In genomic region chr4:26802790-26803189, GRCh38 we compare ENCODE assay signal across 15 cellular contexts.
"Had no signal": no experiment of that assay in that cellular context is flagged by ENCODE, and none has a peak within 500 bp of the region (broad histone marks: within the 10 kb centered on the region; RNA-seq: fewer than 3 reads in every experiment).

No MANE protein-coding gene starts in this region.

- H3K27me3 ChIP-seq: cardiac muscle cell, gastrocnemius medialis, heart left ventricle, left lung, tibial artery had no signal

- H3K4me1 ChIP-seq: left lung, parathyroid adenoma, tibial artery had no signal

- DNase-seq: activated CD4-positive, alpha-beta T cell treated with anti-CD3 and anti-CD28 coated beads, Interleukin-2, amount 50 U/mL, for 1 hour; activated naive CD4-positive, alpha-beta T cell; activated naive CD8-positive, alpha-beta T cell treated with anti-CD3 and anti-CD28 coated beads for 36 hours; amniotic stem cell; effector CD8-positive, alpha-beta T cell; gastrocnemius medialis; heart left ventricle; left lung; naive B cell; stimulated activated naive B cell treated with anti-CD40 and anti-IgM and Interleukin-4, amounts not matched to agents 10 μg/mL and 1 μg/mL and 100 μg/mL, for 72 hours; tibial artery had no signal

- H2AFZ ChIP-seq: parathyroid adenoma had no signal

- H3K36me3 Mint-ChIP-seq: naive B cell had no signal

- H3K4me3 ChIP-seq: cardiac muscle cell, heart left ventricle, left lung, tibial artery had no signal

- H3K4me3 Mint-ChIP-seq: activated naive CD8-positive, alpha-beta T cell treated with anti-CD3 and anti-CD28 coated beads for 36 hours; dendritic cell treated with granulocyte-macrophage colony-stimulating factor and Interleukin-4, amounts not matched to agents 40 ng/mL and 50 ng/mL, for 4 days; naive B cell; stimulated activated naive B cell treated with anti-CD40 and anti-IgM and Interleukin-4, amounts not matched to agents 10 μg/mL and 1 μg/mL and 100 μg/mL, for 72 hours had no signal

- H3K27ac ChIP-seq: cardiac muscle cell, gastrocnemius medialis, heart left ventricle, left lung, parathyroid adenoma, tibial artery had no signal

- H3K27ac Mint-ChIP-seq: activated naive CD8-positive, alpha-beta T cell treated with anti-CD3 and anti-CD28 coated beads for 36 hours; dendritic cell treated with granulocyte-macrophage colony-stimulating factor and Interleukin-4, amounts not matched to agents 40 ng/mL and 50 ng/mL, for 4 days; stimulated activated naive B cell treated with anti-CD40 and anti-IgM and Interleukin-4, amounts not matched to agents 10 μg/mL and 1 μg/mL and 100 μg/mL, for 72 hours had no signal

- H3K27me3 Mint-ChIP-seq: activated naive CD8-positive, alpha-beta T cell treated with anti-CD3 and anti-CD28 coated beads for 36 hours had no signal

- H3K9me3 Mint-ChIP-seq: dendritic cell treated with granulocyte-macrophage colony-stimulating factor and Interleukin-4, amounts not matched to agents 40 ng/mL and 50 ng/mL, for 4 days had no signal

- H3K36me3 ChIP-seq: cardiac muscle cell, gastrocnemius medialis, heart left ventricle, left lung, tibial artery had no signal

- ATAC-seq: esophagus mucosa; heart left ventricle; left lung; stimulated activated naive B cell treated with anti-CD40 and anti-IgM and Interleukin-4, amounts not matched to agents 10 μg/mL and 1 μg/mL and 100 μg/mL, for 72 hours had no signal

- H3K4me1 Mint-ChIP-seq: activated naive CD8-positive, alpha-beta T cell treated with anti-CD3 and anti-CD28 coated beads for 36 hours had no signal

- H3K9me3 ChIP-seq: gastrocnemius medialis, tibial artery had no signal
